10 cellular contexts compared by ENCODE assay signal in genomic region chr2:224945134-224945533, GRCh38.
A peak's percentile ranks its signal among the peaks of the same experiment; 100 is the strongest.
DNase-seq lines count a peak whose midpoint lies in the region; ATAC-seq and TF ChIP-seq lines count a peak whose summit lies in the region.
"Had no signal": no experiment of that assay in that cellular context is flagged by ENCODE, and none has a peak within 500 bp of the region (broad histone marks: within the 10 kb centered on the region; RNA-seq: fewer than 3 reads in every experiment).

No MANE protein-coding gene starts in this region.

- H3K9me3 Mint-ChIP-seq in activated T-helper 2 cell treated with anti-CD3 and anti-CD28 coated beads, Interferon-gamma antibody, Interleukin-2, Interleukin-4, amounts not matched to agents 10 μg/mL and 5 μg/mL and 100 μg/mL, durations not matched to agents 14 hours and 24 hours and 36 hours, result no peaks in the 10 kb centered on the region
- no peaks in the 10 kb centered on the region for H3K9me3 Mint-ChIP-seq in natural killer cell

- H3K27me3 ChIP-seq in MG63, result no peaks in the 10 kb centered on the region

- no peak for TF ChIP-seq CTCF in natural killer cell (IDR thresholded peaks at IDR 0.05)

- peaks cover 73% of the 10 kb centered on the region for H3K4me1 Mint-ChIP-seq in activated T-helper 2 cell treated with anti-CD3 and anti-CD28 coated beads, Interferon-gamma antibody, Interleukin-2, Interleukin-4, amounts not matched to agents 10 μg/mL and 5 μg/mL and 100 μg/mL, durations not matched to agents 14 hours and 24 hours and 36 hours (ENCODE audit: low read depth)
- peaks cover 71 to 85% of the 10 kb centered on the region in 2 donors for H3K4me1 Mint-ChIP-seq in natural killer cell

- peak overlapping the region; percentile 84 for H3K27ac Mint-ChIP-seq in activated T-helper 2 cell treated with anti-CD3 and anti-CD28 coated beads, Interferon-gamma antibody, Interleukin-2, Interleukin-4, amounts not matched to agents 10 μg/mL and 5 μg/mL and 100 μg/mL, durations not matched to agents 14 hours and 24 hours and 36 hours
- peak overlapping the region; percentile 85 to 87 for H3K27ac Mint-ChIP-seq in natural killer cell

- intact Hi-C loops in activated T-helper 2 cell treated with anti-CD3 and anti-CD28 coated beads, Interferon-gamma antibody, Interleukin-2, Interleukin-4, amounts not matched to agents 10 μg/mL and 5 μg/mL and 100 μg/mL, durations not matched to agents 14 hours and 24 hours and 36 hours (cut with micrococcal nuclease), result no loop called here
- intact Hi-C loops in natural killer cell (cut with micrococcal nuclease), result no loop called here

- H3K36me3 Mint-ChIP-seq in activated T-helper 2 cell treated with anti-CD3 and anti-CD28 coated beads, Interferon-gamma antibody, Interleukin-2, Interleukin-4, amounts not matched to agents 10 μg/mL and 5 μg/mL and 100 μg/mL, durations not matched to agents 14 hours and 24 hours and 36 hours (ENCODE audit: low read depth), result peaks cover 45% of the 10 kb centered on the region
- no peaks in the 10 kb centered on the region for H3K36me3 Mint-ChIP-seq in natural killer cell

- H3K9me3 ChIP-seq in MG63, result no peaks in the 10 kb centered on the region

- peak overlapping the region; percentile 83 for H3K4me3 Mint-ChIP-seq in activated T-helper 2 cell treated with anti-CD3 and anti-CD28 coated beads, Interferon-gamma antibody, Interleukin-2, Interleukin-4, amounts not matched to agents 10 μg/mL and 5 μg/mL and 100 μg/mL, durations not matched to agents 14 hours and 24 hours and 36 hours (ENCODE audit: low read depth)
- peak overlapping the region; percentile 77 for H3K4me3 Mint-ChIP-seq in natural killer cell

- DNase-seq in activated T-helper 2 cell treated with anti-CD3 and anti-CD28 coated beads, Interferon-gamma antibody, Interleukin-2, Interleukin-4, amounts not matched to agents 10 μg/mL and 5 μg/mL and 100 μg/mL, durations not matched to agents 14 hours and 24 hours and 36 hours (ENCODE audit: low spot score), result no peak
- DNase-seq in natural killer cell (no peak), NCI-H2227 treated with DMSO at 0.1 percent for 48 hours (lab: John Stamatoyannopoulos, UW) (no peak), MG63 (no peak)
- DNase-seq in stimulated activated CD4-positive, alpha-beta T cell treated with anti-CD3 and anti-CD28 coated beads, Interleukin-12 subunit alpha, Interleukin-12 subunit beta, amount 100 ng/mL, for 4 hours, result no peak
- DNase-seq: cerebellar nuclear complex, T-helper 9 cell had no signal

- H3K4me3 ChIP-seq in MG63, result no peak overlapping the region

- peak; percentile 24 for ATAC-seq in GM18502 (IDR thresholded peaks at IDR 0.05; ENCODE audit: poor library complexity, unreplicated experiment)
- peak; percentile 24 for ATAC-seq in HG02623 (IDR thresholded peaks at IDR 0.05; ENCODE audit: unreplicated experiment)
- ATAC-seq in natural killer cell, result peak in 1 of 3 donors; percentile 72
- no peak for ATAC-seq in HG03045 (IDR thresholded peaks at IDR 0.05; ENCODE audit: unreplicated experiment)

- H3K27me3 Mint-ChIP-seq in activated T-helper 2 cell treated with anti-CD3 and anti-CD28 coated beads, Interferon-gamma antibody, Interleukin-2, Interleukin-4, amounts not matched to agents 10 μg/mL and 5 μg/mL and 100 μg/mL, durations not matched to agents 14 hours and 24 hours and 36 hours (ENCODE audit: low read depth), result no peaks in the 10 kb centered on the region
- H3K27me3 Mint-ChIP-seq in natural killer cell (ENCODE audit: low read depth in 2 of 2), result no peaks in the 10 kb centered on the region

- H3K36me3 ChIP-seq in MG63, result no peaks in the 10 kb centered on the region
